Comparison of ENCODE assay signal across 10 cellular contexts in the genomic region with DNA sequence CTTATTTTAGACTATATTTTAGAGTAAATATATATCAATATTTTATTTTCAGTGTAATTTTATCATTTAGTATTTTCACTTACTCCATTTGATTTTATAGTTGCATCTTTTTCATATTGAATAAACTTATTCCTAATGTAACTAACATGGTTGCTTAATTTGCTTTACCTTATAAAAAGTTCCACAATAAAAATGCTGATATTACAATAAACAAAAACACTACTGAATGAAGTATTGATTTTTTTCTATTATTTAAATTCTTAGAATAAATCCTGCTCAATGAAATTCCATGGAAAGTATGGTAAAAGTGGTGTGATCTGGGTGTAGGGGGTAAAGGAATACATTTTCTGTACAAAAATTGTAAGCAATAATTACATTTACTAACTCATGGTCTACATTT.
"Had no signal": no experiment of that assay in that cellular context is flagged by ENCODE, and none has a peak within 500 bp of the region (broad histone marks: within the 10 kb centered on the region; RNA-seq: fewer than 3 reads in every experiment).

No MANE protein-coding gene starts in this region.

- H3K36me3 ChIP-seq: HAP-1 had no signal

- H3K4me1 ChIP-seq: HAP-1 had no signal

- H3K9me3 ChIP-seq: HAP-1 had no signal

- H2AFZ ChIP-seq: GM23248 had no signal

- DNase-seq: GM23248, GOT3, H7, HFFc6, Karpas-422, KBM-7 had no signal

- H3K4me3 ChIP-seq: GM23248, HAP-1 had no signal

- H3K4me2 ChIP-seq: KMS-11 had no signal

- ATAC-seq: HCT116 had no signal

- H3K27ac ChIP-seq: GM23248, HL-60, KMS-11 had no signal

- H3K9ac ChIP-seq: GM23248, KMS-11 had no signal
